Comparison of ENCODE assay signal across 13 cellular contexts in the genomic region with DNA sequence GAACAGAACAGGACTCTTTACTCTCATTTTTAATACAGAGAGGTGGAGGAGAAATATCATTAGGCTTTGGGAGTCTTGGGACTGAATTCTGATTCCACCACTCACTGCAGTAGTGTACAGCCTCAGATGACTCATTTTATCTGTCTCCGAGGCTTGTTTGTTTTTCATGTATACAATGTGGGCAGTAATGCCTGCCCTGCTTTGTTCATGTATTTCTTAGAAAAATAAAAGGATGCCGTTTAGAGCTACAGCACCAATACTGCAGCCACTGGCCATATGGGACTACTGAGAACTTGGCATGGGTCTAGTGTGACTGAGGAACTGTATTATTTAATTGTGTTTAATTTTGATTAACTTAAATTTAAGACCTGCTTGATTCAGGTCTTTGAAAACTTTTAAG. TPM values are rescaled to one million over a fixed set of nuclear protein-coding genes. Genes with fewer than 3 reads are reported as not detected.
A peak's percentile ranks its signal among the peaks of the same experiment; 100 is the strongest.
DNase-seq lines count a peak whose midpoint lies in the region; ATAC-seq and TF ChIP-seq lines count a peak whose summit lies in the region.
"Had no signal": no experiment of that assay in that cellular context is flagged by ENCODE, and none has a peak within 500 bp of the region (broad histone marks: within the 10 kb centered on the region; RNA-seq: fewer than 3 reads in every experiment).

No MANE protein-coding gene starts in this region.

- peak; percentile 49 for DNase-seq in AG08396 (ENCODE audit: low spot score)
- peak; percentile 34 for DNase-seq in SW480 (ENCODE audit: low spot score)
- peak; percentile 31 for DNase-seq in fibroblast of the aortic adventitia (ENCODE audit: low read depth)
- DNase-seq in islet precursor cell: no peak
- DNase-seq in WERI-Rb-1: no peak
- DNase-seq: activated CD4-positive, alpha-beta memory T cell treated with anti-CD3 and anti-CD28 coated beads, Interleukin-2, amount 10 ng/mL, durations not matched to agents 7 days and 5 days; activated naive CD4-positive, alpha-beta T cell treated with anti-CD3 and anti-CD28 coated beads, Interleukin-2, amount 50 U/mL, for 16 hours; H9; NCI-H524 had no signal

- H3K9me3 ChIP-seq in WERI-Rb-1 (ENCODE audit: severe bottlenecking): no peaks in the 10 kb centered on the region
- H3K9me3 ChIP-seq: BLaER1 treated with 17β-estradiol and CSF1 and Interleukin-3, amounts not matched to agents 10 nM and 100 nM had no signal

- TF ChIP-seq CTCF in fibroblast of the aortic adventitia (IDR thresholded peaks at IDR 0.05; ENCODE audit: insufficient read depth, low read length) (no peak), WERI-Rb-1 (IDR thresholded peaks at IDR 0.05; ENCODE audit: low read depth, low read length) (no peak)

- H3K4me3 ChIP-seq in fibroblast of the aortic adventitia (ENCODE audit: low read depth, low read length) (no peak overlapping the region), WERI-Rb-1 (ENCODE audit: low read depth, low read length) (no peak overlapping the region)
- H3K4me3 ChIP-seq: BLaER1 treated with 17β-estradiol and CSF1 and Interleukin-3, amounts not matched to agents 10 nM and 100 nM had no signal

- ATAC-seq in HG02981 (IDR thresholded peaks at IDR 0.05; ENCODE audit: unreplicated experiment): peak; percentile 41
- no peak for ATAC-seq in HG03442 (IDR thresholded peaks at IDR 0.05; ENCODE audit: unreplicated experiment)
- no peak for ATAC-seq in HG03196 (IDR thresholded peaks at IDR 0.05; ENCODE audit: unreplicated experiment)

- H3K27ac ChIP-seq in WERI-Rb-1: no peak overlapping the region
- H3K27ac ChIP-seq: BLaER1 treated with 17β-estradiol and CSF1 and Interleukin-3, amounts not matched to agents 10 nM and 100 nM had no signal

- H3K36me3 ChIP-seq in WERI-Rb-1: no peaks in the 10 kb centered on the region
- H3K36me3 ChIP-seq: BLaER1 treated with 17β-estradiol and CSF1 and Interleukin-3, amounts not matched to agents 10 nM and 100 nM had no signal

- H3K27me3 ChIP-seq in WERI-Rb-1 (ENCODE audit: insufficient read depth, low read depth, severe bottlenecking): no peaks in the 10 kb centered on the region
- H3K27me3 ChIP-seq: BLaER1 treated with 17β-estradiol and CSF1 and Interleukin-3, amounts not matched to agents 10 nM and 100 nM had no signal

RNA-seq across cellular contexts. Expression of a gene that starts 41.2 kb away (rescaled TPM):
- 39.2 and 46.7 TPM in 2 replicates for total RNA-seq in fibroblast of the aortic adventitia (ENCODE audit: low replicate concordance)

Comparison
In these comparisons a context has a peak if more than half of its experiments do, and no peak if none do; other contexts are left out.
1. DNase-seq: peak in AG08396 (single experiment), SW480 (single experiment) and fibroblast of the aortic adventitia (single experiment); none in islet precursor cell (single experiment) and WERI-Rb-1 (single experiment).